1 cellular context compared by ENCODE assay signal in the genomic region with DNA sequence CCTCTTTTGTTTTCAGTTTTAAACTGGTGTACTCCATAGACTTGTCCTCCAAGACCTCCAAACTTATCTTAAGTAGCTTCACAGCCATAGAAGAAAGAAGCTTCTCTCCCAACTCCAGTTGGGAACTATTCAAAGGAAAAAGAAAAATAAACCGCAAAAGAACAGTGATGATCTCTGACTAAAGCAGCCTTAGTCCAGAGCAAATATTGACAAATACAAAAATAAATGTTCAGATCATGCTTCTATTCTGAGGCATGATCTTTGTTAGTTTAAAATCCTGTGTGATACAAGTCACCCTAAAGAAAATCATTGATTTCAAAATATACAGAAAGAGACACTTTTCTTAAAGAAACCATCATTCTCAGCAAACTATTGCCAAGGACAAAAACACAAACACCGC.
TF ChIP-seq lines count a peak whose summit lies in the region.

No MANE protein-coding gene starts in this region.

TF ChIP-seq in HepG2, 621 proteins besides CTCF, POLR2A, EP300 and RAD21 (continued from another document):
- TF ChIP-seq ZNF547 (CRISPR knock-in tag; IDR thresholded peaks at IDR 0.05) (no peak), ZFP37 (CRISPR knock-in tag; IDR thresholded peaks at IDR 0.05; ENCODE audit: borderline replicate concordance) (no peak), ZBTB49 (CRISPR knock-in tag; IDR thresholded peaks at IDR 0.05; ENCODE audit: borderline replicate concordance) (no peak), ZNF543 (CRISPR knock-in tag; IDR thresholded peaks at IDR 0.05) (no peak)
TF ChIP-seq in HepG2: peak in this region for 0.
